Comparison of ENCODE assay signal across 18 cellular contexts in genomic region chr20:47674145-47674544, GRCh38.
"Had no signal": no experiment of that assay in that cellular context is flagged by ENCODE, and none has a peak within 500 bp of the region (broad histone marks: within the 10 kb centered on the region; RNA-seq: fewer than 3 reads in every experiment).

No MANE protein-coding gene starts in this region.

- H3K4me3 ChIP-seq: heart left ventricle, pancreas, smooth muscle cell, tibial artery, upper lobe of left lung, vagina had no signal

- FAIRE-seq: colon, frontal cortex, islet of Langerhans, pancreas had no signal

- H3K27ac ChIP-seq: heart left ventricle, pancreas, tibial artery, upper lobe of left lung, vagina had no signal

- DNase-seq: effector CD4-positive, alpha-beta T cell; heart left ventricle; hypothalamus; kidney glomerular epithelial cell; mammary epithelial cell; natural killer cell; nucleus accumbens; pancreas; right cardiac atrium; stimulated activated CD4-positive, alpha-beta T cell treated with anti-CD3 and anti-CD28 coated beads, Interleukin-2, amount 100 ng/mL, for 48 hours had no signal

- H3K27me3 ChIP-seq: heart left ventricle, pancreas, tibial artery, upper lobe of left lung, vagina had no signal

- H3K4me1 ChIP-seq: pancreas, tibial artery, vagina had no signal

- H3K9me3 ChIP-seq: heart left ventricle, pancreas, tibial artery, upper lobe of left lung, vagina had no signal

- H3K4me2 ChIP-seq: smooth muscle cell had no signal

- ATAC-seq: esophagus mucosa, heart left ventricle, natural killer cell, pancreas, right cardiac atrium had no signal

- H3K36me3 ChIP-seq: pancreas, upper lobe of left lung had no signal
